Comparison of ENCODE assay signal across 13 cellular contexts in genomic region chr7:91949221-91950009, GRCh38. TPM values are rescaled to one million over a fixed set of nuclear protein-coding genes. Genes with fewer than 3 reads are reported as not detected.
DNase-seq lines count a peak whose midpoint lies in the region; ATAC-seq and TF ChIP-seq lines count a peak whose summit lies in the region.
"Had no signal": no experiment of that assay in that cellular context is flagged by ENCODE, and none has a peak within 500 bp of the region (broad histone marks: within the 10 kb centered on the region; RNA-seq: fewer than 3 reads in every experiment).

No MANE protein-coding gene starts in this region.

- ATAC-seq in GM21529 (IDR thresholded peaks at IDR 0.05; ENCODE audit: unreplicated experiment), result peak; percentile 52
- peak; percentile 47 for ATAC-seq in HG03469 (IDR thresholded peaks at IDR 0.05; ENCODE audit: unreplicated experiment)
- ATAC-seq in T-helper 17 cell, result no peak
- ATAC-seq: pancreas had no signal

- peak overlapping the region in 1 of 7 donors; percentile 11 for H3K27ac Mint-ChIP-seq in CD4-positive, alpha-beta memory T cell
- H3K27ac Mint-ChIP-seq in T-helper 17 cell, result no peak overlapping the region

- H3K27ac ChIP-seq in CD4-positive, alpha-beta memory T cell (ENCODE audit: low read depth, low read length), result no peak overlapping the region
- H3K27ac ChIP-seq: dorsolateral prefrontal cortex, GM23248, pancreas had no signal

- no peaks in the 10 kb centered on the region for H3K27me3 ChIP-seq in CD4-positive, alpha-beta memory T cell (ENCODE audit: insufficient read depth, low read length)
- H3K27me3 ChIP-seq: dorsolateral prefrontal cortex, pancreas had no signal

- no peak overlapping the region for H3K4me3 ChIP-seq in epithelial cell of esophagus (ENCODE audit: low read length)
- no peak overlapping the region for H3K4me3 ChIP-seq in CD4-positive, alpha-beta memory T cell (ENCODE audit: low read length in 2 of 2)
- H3K4me3 ChIP-seq: dorsolateral prefrontal cortex, GM23248, pancreas had no signal

- H3K4me3 Mint-ChIP-seq in CD4-positive, alpha-beta memory T cell, result peak overlapping the region in 1 of 8 donors; percentile 0
- no peak overlapping the region for H3K4me3 Mint-ChIP-seq in T-helper 17 cell

- peak; percentile 43 for DNase-seq in ELR (ENCODE audit: low read depth)
- DNase-seq in epithelial cell of esophagus (ENCODE audit: low read depth), result peak; percentile 27
- no peak for DNase-seq in CD4-positive, alpha-beta memory T cell
- no peak for DNase-seq in T-helper 17 cell
- DNase-seq in glomerular visceral epithelial cell (ENCODE audit: extremely low spot score), result no peak
- no peak for DNase-seq in iPS-NIHi11 (ENCODE audit: low spot score)
- DNase-seq: dorsolateral prefrontal cortex, GM23248, NCI-H1048, pancreas, SHP77 treated with DMSO at 0.1 percent for 48 hours had no signal

- H3K9me3 ChIP-seq in CD4-positive, alpha-beta memory T cell (ENCODE audit: control insufficient read depth in 1 of 2, low read length in 2 of 2), result no peaks in the 10 kb centered on the region
- no peaks in the 10 kb centered on the region for H3K9me3 ChIP-seq in T-helper 17 cell (ENCODE audit: control insufficient read depth, low read length, poor library complexity, severe bottlenecking)
- H3K9me3 ChIP-seq: pancreas had no signal

- intact Hi-C loops in CD4-positive, alpha-beta memory T cell (cut with micrococcal nuclease), result loop anchor here (10.0 kb wide), 1 partner anchor 1605 kb away; the partner anchor contains the start of gene GTPBP10

- H3K9me3 Mint-ChIP-seq in CD4-positive, alpha-beta memory T cell, result peaks cover 0 to 4% (median 0%) of the 10 kb centered on the region in 8 donors

- H3K27me3 Mint-ChIP-seq in CD4-positive, alpha-beta memory T cell, result no peaks in the 10 kb centered on the region
- H3K27me3 Mint-ChIP-seq in T-helper 17 cell, result no peaks in the 10 kb centered on the region

- no peaks in the 10 kb centered on the region for H3K36me3 ChIP-seq in CD4-positive, alpha-beta memory T cell (ENCODE audit: insufficient read depth, low read length)
- H3K36me3 ChIP-seq: pancreas had no signal

- POLR2A ChIA-PET in CD4-positive, alpha-beta memory T cell (lab: Charles Lee; ENCODE audit: partially characterized antibody), result no interaction called here

- CTCF ChIA-PET in CD4-positive, alpha-beta memory T cell (lab: Charles Lee; ENCODE audit: partially characterized antibody), result interaction anchor here (1.0 kb wide), 1 partner anchor 68 kb away, joined by 3 read pairs; no protein-coding TSS in a partner anchor

- peaks cover 28 to 68% (median 47%) of the 10 kb centered on the region in 4 donors for H3K4me1 Mint-ChIP-seq in CD4-positive, alpha-beta memory T cell
- H3K4me1 Mint-ChIP-seq in T-helper 17 cell, result peaks cover 36% of the 10 kb centered on the region

- peaks cover 19% of the 10 kb centered on the region for H3K4me1 ChIP-seq in CD4-positive, alpha-beta memory T cell (ENCODE audit: insufficient read depth, low read length)

- H3K36me3 Mint-ChIP-seq in CD4-positive, alpha-beta memory T cell, result peaks cover 18% of the 10 kb centered on the region in 2 donors
- peaks cover 6% of the 10 kb centered on the region for H3K36me3 Mint-ChIP-seq in T-helper 17 cell (ENCODE audit: low read depth)

- no peak for TF ChIP-seq CTCF in epithelial cell of esophagus (IDR thresholded peaks at IDR 0.05; ENCODE audit: insufficient read depth, low read depth, low read length, missing control alignments)

RNA-seq across cellular contexts. Expression of gene AKAP9, which starts 8.8 kb away (rescaled TPM):
- total RNA-seq in CD4-positive, alpha-beta memory T cell, result 10 to 100 TPM; 88.5 to 91.4 TPM
- polyA plus RNA-seq in CD4-positive, alpha-beta memory T cell, result 10 to 100 TPM in 1 of 2 donors, 1 to 10 TPM in 1; 8.6 to 53.6 TPM
- total RNA-seq in T-helper 17 cell, result 10 to 100 TPM; 70.3 to 74.3 TPM

Comparison
In these comparisons a context has a peak if more than half of its experiments do, and no peak if none do; other contexts are left out.
1. DNase-seq: peak in ELR (single experiment) and epithelial cell of esophagus (single experiment); none in CD4-positive, alpha-beta memory T cell (0 of 5), T-helper 17 cell (0 of 3), glomerular visceral epithelial cell (single experiment) and iPS-NIHi11 (single experiment).